In the genomic region with DNA sequence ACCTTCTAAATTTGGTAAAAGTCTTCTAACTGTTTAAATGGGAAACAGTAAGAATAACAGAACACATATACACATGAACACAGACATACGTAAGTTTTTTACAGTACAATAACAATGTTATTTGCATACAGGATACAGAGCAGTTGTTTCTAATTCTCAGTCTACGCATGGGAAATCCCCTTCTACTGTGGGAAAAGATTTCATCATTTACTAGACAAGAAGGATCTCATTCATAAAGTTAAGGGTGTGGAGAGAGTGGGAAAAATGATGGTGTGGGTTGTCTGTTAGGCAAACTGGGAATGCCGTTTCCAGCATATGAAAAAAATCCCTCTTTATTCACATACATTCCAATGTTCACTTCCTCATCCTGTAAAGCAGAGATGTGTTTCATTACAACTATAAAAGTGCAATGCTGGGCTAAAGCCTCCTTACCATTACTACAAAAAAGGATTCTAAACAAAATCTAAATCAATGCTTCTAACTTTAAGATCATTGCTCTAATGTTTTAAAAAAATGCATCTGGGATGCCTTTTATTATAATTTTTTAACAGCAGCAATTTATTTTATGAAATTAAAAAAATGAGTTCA, we compare ENCODE assay signal across 8 cellular contexts.
DNase-seq lines count a peak whose midpoint lies in the region; ATAC-seq and TF ChIP-seq lines count a peak whose summit lies in the region.

No MANE protein-coding gene starts in this region.

- CTCF ChIA-PET in activated CD4-positive, alpha-beta memory T cell treated with anti-CD3 and anti-CD28 coated beads for 36 hours (lab: Charles Lee): no interaction called here

- POLR2A ChIA-PET in activated CD4-positive, alpha-beta memory T cell treated with anti-CD3 and anti-CD28 coated beads for 36 hours (lab: Charles Lee): no interaction called here

- no peaks in the 10 kb centered on the region for H3K9me3 Mint-ChIP-seq in activated CD4-positive, alpha-beta memory T cell treated with anti-CD3 and anti-CD28 coated beads for 36 hours

- in situ Hi-C loops in astrocyte of the spinal cord (cut with HindIII; ENCODE audit: low sequenced_read_pairs): no loop called here

- ATAC-seq in Right ventricle myocardium inferior (peak; percentile 35), HG03045 (IDR thresholded peaks at IDR 0.05; ENCODE audit: unreplicated experiment) (peak; percentile 91)
- ATAC-seq in stimulated activated naive CD8-positive, alpha-beta T cell treated with anti-CD3 and anti-CD28 coated beads, Interleukin-15, Interleukin-2, amounts not matched to agents 100 U/mL and 50 U/mL, for 24 hours: peak; percentile 68

- no peaks in the 10 kb centered on the region for H3K9me3 ChIP-seq in right atrium auricular region

- no peaks in the 10 kb centered on the region for H3K36me3 Mint-ChIP-seq in activated CD4-positive, alpha-beta memory T cell treated with anti-CD3 and anti-CD28 coated beads for 36 hours

- H3K4me1 ChIP-seq in right atrium auricular region: no peaks in the 10 kb centered on the region

- TF ChIP-seq CTCF in right atrium auricular region (IDR thresholded peaks at IDR 0.05) (no peak), astrocyte of the spinal cord (IDR thresholded peaks at IDR 0.05; ENCODE audit: low read depth, low read length) (no peak)

- no peak overlapping the region for H3K27ac ChIP-seq in right atrium auricular region

- intact Hi-C loops in Right ventricle myocardium inferior (cut with DNase I): no loop called here
- intact Hi-C loops in activated CD4-positive, alpha-beta memory T cell treated with anti-CD3 and anti-CD28 coated beads for 36 hours (cut with micrococcal nuclease): loop anchor here (1.0 to 5.0 kb wide), 2 partner anchors 88 to 354 kb away; no protein-coding TSS in a partner anchor

- H3K4me3 ChIP-seq in right atrium auricular region: no peak overlapping the region
- no peak overlapping the region for H3K4me3 ChIP-seq in astrocyte of the spinal cord (ENCODE audit: low read depth, low read length)

- H3K27me3 ChIP-seq in right atrium auricular region: no peaks in the 10 kb centered on the region

- H3K4me3 Mint-ChIP-seq in activated CD4-positive, alpha-beta memory T cell treated with anti-CD3 and anti-CD28 coated beads for 36 hours: no peak overlapping the region

- H3K27ac Mint-ChIP-seq in activated CD4-positive, alpha-beta memory T cell treated with anti-CD3 and anti-CD28 coated beads for 36 hours: no peak overlapping the region

- H3K4me1 Mint-ChIP-seq in activated CD4-positive, alpha-beta memory T cell treated with anti-CD3 and anti-CD28 coated beads for 36 hours (ENCODE audit: low read depth): peaks cover 12% of the 10 kb centered on the region

- no peaks in the 10 kb centered on the region for H3K36me3 ChIP-seq in right atrium auricular region

- peaks cover 22% of the 10 kb centered on the region for H3K27me3 Mint-ChIP-seq in activated CD4-positive, alpha-beta memory T cell treated with anti-CD3 and anti-CD28 coated beads for 36 hours

- DNase-seq in Right ventricle myocardium inferior (ENCODE audit: missing footprints) (no peak), right atrium auricular region (ENCODE audit: low spot score) (no peak), astrocyte of the spinal cord (ENCODE audit: low read depth, low spot score) (peak; percentile 24), DMS 273 treated with DMSO at 0.1 percent for 48 hours (lab: John Stamatoyannopoulos, UW) (no peak), cortex of kidney (lab: John Stamatoyannopoulos, UW) (no peak)
- no peak for DNase-seq in stimulated activated naive CD8-positive, alpha-beta T cell treated with anti-CD3 and anti-CD28 coated beads, Interleukin-15, Interleukin-2, amounts not matched to agents 100 U/mL and 50 U/mL, for 24 hours
- no peak for DNase-seq in activated CD4-positive, alpha-beta memory T cell treated with anti-CD3 and anti-CD28 coated beads for 36 hours

Comparison
In these comparisons a context has a peak if more than half of its experiments do, and no peak if none do; other contexts are left out.
1. ATAC-seq: peak in every context shown above with its lines; median percentile 91 in HG03045; 68 in stimulated activated naive CD8-positive, alpha-beta T cell treated with anti-CD3 and anti-CD28 coated beads, Interleukin-15, Interleukin-2, amounts not matched to agents 100 U/mL and 50 U/mL, for 24 hours; 35 in Right ventricle myocardium inferior.